ENCODE assay signal across 1 cellular context in genomic region chr11:17952487-17952886, GRCh38.
TF ChIP-seq lines count a peak whose summit lies in the region.

No MANE protein-coding gene starts in this region.

TF ChIP-seq in A549, 52 proteins besides CTCF, POLR2A, EP300 and RAD21 (continued from another document):
- TF ChIP-seq BCL3 (IDR thresholded peaks at IDR 0.05), result no peak
- no peak for TF ChIP-seq CBX2 (IDR thresholded peaks at IDR 0.05; ENCODE audit: borderline replicate concordance, low read depth)
- TF ChIP-seq USF2 (IDR thresholded peaks at IDR 0.05), result no peak
- no peak for TF ChIP-seq NPAS2 (CRISPR knock-in tag; IDR thresholded peaks at IDR 0.05; ENCODE audit: borderline replicate concordance)
- no peak for TF ChIP-seq TP53 (CRISPR knock-in tag; IDR thresholded peaks at IDR 0.05)
- no peak for TF ChIP-seq FOXS1 (CRISPR knock-in tag; IDR thresholded peaks at IDR 0.05)
TF ChIP-seq in A549: peak in this region for 0.
